Comparison of ENCODE assay signal across 8 cellular contexts in genomic region chr2:38737020-38737698, GRCh38. TPM values are rescaled to one million over a fixed set of nuclear protein-coding genes. Genes with fewer than 3 reads are reported as not detected.
DNase-seq lines count a peak whose midpoint lies in the region; ATAC-seq, FAIRE-seq and TF ChIP-seq lines count a peak whose summit lies in the region.
"Not testable (repeated sequence)": the region's sequence is repeated elsewhere in the genome, so short reads cannot be mapped to it uniquely, and the experiment has no call there.

No MANE protein-coding gene starts in this region.

- not testable (repeated sequence) for BruUV-seq in A673 (replicated peaks; lab: Mats Ljungman, UMichigan); K562 (replicated peaks; lab: Mats Ljungman, UMichigan)

- not testable (repeated sequence) for H2AFZ ChIP-seq in K562 (ENCODE audit: low read depth, low read length)

- not testable (repeated sequence) for H3K79me2 ChIP-seq in K562 (ENCODE audit: control insufficient read depth, insufficient read depth, low read length)

- not testable (repeated sequence) for TF ChIP-seq POLR2A in K562 (conservative IDR thresholded peaks at IDR 0.05); esophagus muscularis mucosa (IDR thresholded peaks at IDR 0.05; ENCODE audit: low read depth)

- H3K9me1 ChIP-seq in K562 (ENCODE audit: control insufficient read depth, insufficient read depth, low read length) = not testable (repeated sequence)

- H3K4me3 Mint-ChIP-seq in neural crest cell = peak overlapping the region; percentile 27
- not testable (repeated sequence) for H3K4me3 Mint-ChIP-seq in stimulated activated effector memory CD8-positive, alpha-beta T cell treated with anti-CD3 and anti-CD28 coated beads, Interleukin-12 subunit alpha, Interleukin-12 subunit beta, amount 100 ng/mL, for 72 hours

- H3K27ac Mint-ChIP-seq in neural crest cell (ENCODE audit: unreplicated experiment) = not testable (repeated sequence)
- H3K27ac Mint-ChIP-seq in stimulated activated effector memory CD8-positive, alpha-beta T cell treated with anti-CD3 and anti-CD28 coated beads, Interleukin-12 subunit alpha, Interleukin-12 subunit beta, amount 100 ng/mL, for 72 hours = peak overlapping the region; percentile 75

- ATAC-seq in K562; stimulated activated effector memory CD8-positive, alpha-beta T cell treated with anti-CD3 and anti-CD28 coated beads, Interleukin-12 subunit alpha, Interleukin-12 subunit beta, amount 100 ng/mL, for 72 hours: not testable (repeated sequence)

- not testable (repeated sequence) for H3K4me2 ChIP-seq in K562 (ENCODE audit: insufficient read depth, low read length)

- intact Hi-C loops in A673 (cut with micrococcal nuclease; ENCODE audit: unreplicated experiment) = loop anchor here (1.0 to 5.0 kb wide), 3 partner anchors 37 to 194 kb away; partner anchors contain the start of gene HNRNPLL
- intact Hi-C loops in K562 (cut with micrococcal nuclease) = not testable (repeated sequence)
- intact Hi-C loops in esophagus muscularis mucosa (cut with DNase I) = loop anchor here (5.0 kb wide), 2 partner anchors 135 to 420 kb away; partner anchors contain the start of gene HNRNPLL

- H3K4me1 Mint-ChIP-seq in neural crest cell = peaks cover 23% of the 10 kb centered on the region
- H3K4me1 Mint-ChIP-seq in stimulated activated effector memory CD8-positive, alpha-beta T cell treated with anti-CD3 and anti-CD28 coated beads, Interleukin-12 subunit alpha, Interleukin-12 subunit beta, amount 100 ng/mL, for 72 hours = peaks cover 27% of the 10 kb centered on the region

- WGBS in K562 (ENCODE audit: insufficient coverage, low coverage, missing lambda C conversion rate) = 92% methylated on average over 11 of the region's 11 CpGs
- 65% methylated on average over 11 of the region's 11 CpGs for WGBS in esophagus muscularis mucosa

- TF ChIP-seq EP300 in K562 (IDR thresholded peaks at IDR 0.05; ENCODE audit: low read length) = not testable (repeated sequence)
- peak; percentile 93 for TF ChIP-seq EP300 in esophagus muscularis mucosa (IDR thresholded peaks at IDR 0.05)

- in situ Hi-C loops in KBM-7 (cut with MboI; ENCODE audit: low pct_unique_long_range_greater_than_20kb, low sequenced_read_pairs) (loop anchor here (25.0 kb wide), 1 partner anchor 425 kb away; no protein-coding TSS in a partner anchor), K562 (cut with MboI) (loop anchor here (10.0 to 25.0 kb wide), 2 partner anchors 432 to 750 kb away; no protein-coding TSS in a partner anchor)

- peaks cover 29% of the 10 kb centered on the region for H3K36me3 Mint-ChIP-seq in neural crest cell (ENCODE audit: low read depth)
- H3K36me3 Mint-ChIP-seq in stimulated activated effector memory CD8-positive, alpha-beta T cell treated with anti-CD3 and anti-CD28 coated beads, Interleukin-12 subunit alpha, Interleukin-12 subunit beta, amount 100 ng/mL, for 72 hours = peaks cover 100% of the 10 kb centered on the region

- not testable (repeated sequence) for H3K9ac ChIP-seq in K562 (ENCODE audit: insufficient read depth in 1 of 2, low read depth in 2 of 2, low read length in 2 of 2); iPS-20b (ENCODE audit: low read depth, low read length)

- CTCF ChIA-PET in A673 (lab: Charles Lee) = interaction anchor here (1.3 kb wide), 1 partner anchor 155 kb away, joined by 5 read pairs; no protein-coding TSS in a partner anchor
- CTCF ChIA-PET in K562 (lab: Yijun Ruan, JAX; ENCODE audit: low intra/inter-chr PET ratio) = not testable (repeated sequence)

- peaks cover 10% of the 10 kb centered on the region for H3K9me3 ChIP-seq in A673 (ENCODE audit: low read depth, low read length, poor library complexity, severe bottlenecking)
- H3K9me3 ChIP-seq in K562 (replicated peaks; ENCODE audit: control insufficient read depth, insufficient read depth, low read depth, low read length); esophagus muscularis mucosa; iPS-20b (ENCODE audit: insufficient read depth, low read depth, low read length): not testable (repeated sequence)

- H3K27me3 Mint-ChIP-seq in neural crest cell (ENCODE audit: low read depth) = not testable (repeated sequence)

- not testable (repeated sequence) for H4K20me1 ChIP-seq in K562 (replicated peaks; ENCODE audit: control insufficient read depth, insufficient read depth, low read length)

- peaks cover 37% of the 10 kb centered on the region for H3K36me3 ChIP-seq in A673 (ENCODE audit: insufficient read depth, low read length, poor library complexity, severe bottlenecking)
- peaks cover 48% of the 10 kb centered on the region for H3K36me3 ChIP-seq in K562 (ENCODE audit: control insufficient read depth, insufficient read depth, low read length)
- H3K36me3 ChIP-seq in esophagus muscularis mucosa = peaks cover 4 to 38% (median 20%) of the 10 kb centered on the region in 4 donors
- peaks cover 29% of the 10 kb centered on the region; the same call in 1 of the 2 replicates for H3K36me3 ChIP-seq in iPS-20b (ENCODE audit: insufficient read depth, low read depth, low read length)

- not testable (repeated sequence) for H3K4me3 ChIP-seq in A673 (ENCODE audit: low read depth, low read length, poor library complexity, severe bottlenecking); K562; esophagus muscularis mucosa; iPS-20b (ENCODE audit: low read length)

- TF ChIP-seq CTCF in A673 (conservative IDR thresholded peaks at IDR 0.05; ENCODE audit: low read depth, low read length); K562 (IDR thresholded peaks at IDR 0.05 in 2 of 3, conservative IDR thresholded peaks at IDR 0.05 in 1 of 3; ENCODE audit: insufficient read depth in 2 of 3, low read depth in 1 of 3, low read length in 3 of 3); esophagus muscularis mucosa (IDR thresholded peaks at IDR 0.05); neural crest cell (conservative IDR thresholded peaks at IDR 0.05): not testable (repeated sequence)

- not testable (repeated sequence) for H3K9me3 Mint-ChIP-seq in neural crest cell; stimulated activated effector memory CD8-positive, alpha-beta T cell treated with anti-CD3 and anti-CD28 coated beads, Interleukin-12 subunit alpha, Interleukin-12 subunit beta, amount 100 ng/mL, for 72 hours

- not testable (repeated sequence) for FAIRE-seq in K562 (lab: Jason Lieb, UNC)

- not testable (repeated sequence) for H3K27me3 ChIP-seq in A673 (replicated peaks; ENCODE audit: insufficient read depth, low read depth, low read length, poor library complexity); K562 (ENCODE audit: control insufficient read depth in 2 of 2, insufficient read depth in 2 of 2, low read length in 2 of 2); esophagus muscularis mucosa; iPS-20b (ENCODE audit: insufficient read depth, low read length)

- peak overlapping the region; percentile 98 for H3K27ac ChIP-seq in A673 (ENCODE audit: low read depth, low read length, poor library complexity, severe bottlenecking)
- 0 out of 3 replicates have a peak overlapping the region, but pooled peaks have one; percentile 9 for H3K27ac ChIP-seq in K562 (ENCODE audit: extremely low read depth, low read depth, low read length)
- peak overlapping the region; percentile 75 to 86 (median 82) for H3K27ac ChIP-seq in esophagus muscularis mucosa (replicated peaks in 1 of 4)
- peak overlapping the region; percentile 58 for H3K27ac ChIP-seq in iPS-20b (ENCODE audit: low read length)

- not testable (repeated sequence) for TF ChIP-seq RAD21 in K562 (CRISPR knock-in tag; conservative IDR thresholded peaks at IDR 0.05 in 1 of 2, IDR thresholded peaks at IDR 0.05 in 1 of 2)

- DNase-seq in A673 (ENCODE audit: low spot score) (peak; percentile 99), KBM-7 (peak; percentile 49), SKM-1 treated with dmso at 0.1 percent for 144 hours (lab: John Stamatoyannopoulos, UW; ENCODE audit: unreplicated experiment) (peak; percentile 74), esophagus muscularis mucosa (ENCODE audit: extremely low spot score) (peak; percentile 96)
- not testable (repeated sequence) for DNase-seq in K562 (ENCODE audit: extremely low read depth in 1 of 4, low spot score in 3 of 4); neural crest cell (ENCODE audit: low read depth, low spot score); stimulated activated effector memory CD8-positive, alpha-beta T cell treated with anti-CD3 and anti-CD28 coated beads, Interleukin-12 subunit alpha, Interleukin-12 subunit beta, amount 100 ng/mL, for 72 hours (ENCODE audit: low spot score in 2 of 2)

- H3K4me1 ChIP-seq in A673 (ENCODE audit: insufficient read depth, low read length, poor library complexity, severe bottlenecking) = peaks cover 37% of the 10 kb centered on the region
- H3K4me1 ChIP-seq in K562 (replicated peaks in 1 of 2; ENCODE audit: control insufficient read depth in 2 of 2, insufficient read depth in 2 of 2, low read length in 2 of 2); iPS-20b (ENCODE audit: insufficient read depth, low read length): not testable (repeated sequence)
- peaks cover 5 to 62% (median 54%) of the 10 kb centered on the region in 4 donors for H3K4me1 ChIP-seq in esophagus muscularis mucosa

- POLR2A ChIA-PET in A673 (lab: Charles Lee; ENCODE audit: low non-redundant PET) = interaction anchor here (0.6 to 1.2 kb wide), 3 partner anchors 9 to 458 kb away, joined by 3 to 24 read pairs (median 3); partner anchors contain the start of gene SRSF7
- POLR2A ChIA-PET in K562 (lab: Yijun Ruan, JAX) = interaction anchor here (1.0 to 3.7 kb wide), 4 partner anchors 8 to 132 kb away, joined by 3 to 23 read pairs (median 4); partner anchors contain the start of gene SRSF7

RNA-seq across cellular contexts. Expression of gene SRSF7, which starts 14.0 kb away (rescaled TPM):
- 320 and 355 TPM in 2 replicates for total RNA-seq in A673 (2021)
- 208 and 463 TPM in 2 replicates for total RNA-seq in K562 (2011; cell fraction: chromatin; rRNA removed; ENCODE audit: low replicate concordance)
- 149 and 153 TPM in 2 replicates for total RNA-seq in K562 (2011; cell fraction: nucleolus; rRNA removed)
- total RNA-seq in K562 (2011; cell fraction: nucleoplasm; rRNA removed) = 214 TPM in 2 replicates
- total RNA-seq in K562 (2014; rRNA removed) = 219 and 241 TPM in 2 replicates
- total RNA-seq in K562 (2014; rRNA removed; fragmentation: Illumina TruSeq; extraction: Trizol) = 336 and 371 TPM in 2 replicates
- total RNA-seq in K562 (2015; rRNA removed; fragmentation: Illumina TruSeq; extraction: Trizol) = 393 and 420 TPM in 2 replicates
- total RNA-seq in K562 (2021) = 293 and 315 TPM in 2 replicates
- 519 and 726 TPM in 2 replicates for polyA plus RNA-seq in K562 (2011; rRNA removed)
- polyA plus RNA-seq in K562 (2011; cell fraction: cytosol; rRNA removed) = 154 and 268 TPM in 2 replicates
- polyA plus RNA-seq in K562 (2011; cell fraction: nucleus; rRNA removed) = 495 and 660 TPM in 2 replicates
- polyA plus RNA-seq in K562 (2012) = 248 and 386 TPM in 2 replicates
- 316 and 323 TPM in 2 replicates for polyA plus RNA-seq in K562 (2014; fragmentation: Illumina TruSeq; extraction: Trizol)
- polyA plus RNA-seq in K562 (2014; fragmentation: Nextera tagmentation; extraction: Ambion mirVana) = 100 to 1,000 TPM; 696 to 706 TPM
- polyA plus RNA-seq in K562 (2014; rRNA removed) = 375 and 380 TPM in 2 replicates
- 547 and 760 TPM in 2 replicates for polyA minus RNA-seq in K562 (2011; rRNA and poly(A)+ RNA removed)
- polyA minus RNA-seq in K562 (2011; cell fraction: cytosol; rRNA and poly(A)+ RNA removed) = 130 and 176 TPM in 2 replicates
- polyA minus RNA-seq in K562 (2011; cell fraction: nucleus; rRNA and poly(A)+ RNA removed) = 174 and 299 TPM in 2 replicates
- 100 to 1,000 TPM in 1 of 4 donors, 10 to 100 TPM in 3; 41.4 to 100 (median 56.8) TPM for total RNA-seq in esophagus muscularis mucosa
- total RNA-seq in neural crest cell = 347 and 356 TPM in 2 replicates

RNA-seq across cellular contexts. Expression of gene GEMIN6, which starts 40.9 kb away (rescaled TPM):
- total RNA-seq in A673 (2021) = 27.9 and 31.1 TPM in 2 replicates
- total RNA-seq in K562 (2011; cell fraction: chromatin; rRNA removed; ENCODE audit: low replicate concordance) = 5.5 and 7.4 TPM in 2 replicates
- 3.2 TPM in 2 replicates for total RNA-seq in K562 (2011; cell fraction: nucleolus; rRNA removed)
- total RNA-seq in K562 (2011; cell fraction: nucleoplasm; rRNA removed) = 4.1 and 8.1 TPM in 2 replicates
- total RNA-seq in K562 (2014; rRNA removed) = 12.3 and 18.3 TPM in 2 replicates
- total RNA-seq in K562 (2014; rRNA removed; fragmentation: Illumina TruSeq; extraction: Trizol) = 31.6 and 32.4 TPM in 2 replicates
- 20.3 and 21.8 TPM in 2 replicates for total RNA-seq in K562 (2015; rRNA removed; fragmentation: Illumina TruSeq; extraction: Trizol)
- 15.9 and 19.3 TPM in 2 replicates for total RNA-seq in K562 (2021)
- polyA plus RNA-seq in K562 (2011; rRNA removed) = 18.0 and 28.4 TPM in 2 replicates
- polyA plus RNA-seq in K562 (2011; cell fraction: cytosol; rRNA removed) = 6.1 and 10.2 TPM in 2 replicates
- polyA plus RNA-seq in K562 (2011; cell fraction: nucleus; rRNA removed) = 3.8 and 6.4 TPM in 2 replicates
- 6.1 and 13.3 TPM in 2 replicates for polyA plus RNA-seq in K562 (2012)
- polyA plus RNA-seq in K562 (2014; fragmentation: Illumina TruSeq; extraction: Trizol) = 12.0 and 12.5 TPM in 2 replicates
- 10 to 100 TPM; 48.5 to 58.6 TPM for polyA plus RNA-seq in K562 (2014; fragmentation: Nextera tagmentation; extraction: Ambion mirVana)
- 14.5 and 17.4 TPM in 2 replicates for polyA plus RNA-seq in K562 (2014; rRNA removed)
- 9.7 and 11.4 TPM in 2 replicates for polyA minus RNA-seq in K562 (2011; rRNA and poly(A)+ RNA removed)
- 4.4 and 6.8 TPM in 2 replicates for polyA minus RNA-seq in K562 (2011; cell fraction: cytosol; rRNA and poly(A)+ RNA removed)
- 0.81 and 2.4 TPM in 2 replicates for polyA minus RNA-seq in K562 (2011; cell fraction: nucleus; rRNA and poly(A)+ RNA removed)
- 1 to 10 TPM; 2.8 to 9.9 (median 7.4) TPM for total RNA-seq in esophagus muscularis mucosa
- total RNA-seq in neural crest cell = 20.8 and 24.1 TPM in 2 replicates

Comparison
In these comparisons a context has a peak if more than half of its experiments do, and no peak if none do; other contexts are left out.
1. H3K27ac ChIP-seq: peak in every context shown above with its lines; median percentile 98 in A673; 82 in esophagus muscularis mucosa; 58 in iPS-20b; 9 in K562.